14 cellular contexts compared by ENCODE assay signal in the genomic region with DNA sequence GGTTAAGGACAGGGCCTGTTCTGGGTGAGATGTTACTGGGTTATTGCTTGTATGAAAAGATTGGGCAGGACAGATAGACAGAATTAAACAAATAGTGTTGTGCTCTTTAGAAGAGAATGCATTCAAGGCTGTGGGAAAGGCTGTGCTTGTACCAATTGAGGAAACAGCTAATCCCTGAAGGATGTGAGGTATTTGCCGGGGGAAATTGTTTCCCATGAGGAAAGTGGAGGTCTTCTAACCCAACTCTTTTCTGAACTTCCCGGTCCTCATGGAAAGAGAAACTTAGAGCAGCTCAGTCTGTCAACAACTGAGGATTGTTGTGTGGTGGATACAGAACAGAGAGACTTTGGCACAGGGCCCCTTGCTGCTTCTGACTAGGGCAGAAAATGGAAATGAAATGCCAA. TPM values are rescaled to one million over a fixed set of nuclear protein-coding genes. Genes with fewer than 3 reads are reported as not detected.
DNase-seq lines count a peak whose midpoint lies in the region; ATAC-seq, FAIRE-seq and TF ChIP-seq lines count a peak whose summit lies in the region.
"Had no signal": no experiment of that assay in that cellular context is flagged by ENCODE, and none has a peak within 500 bp of the region (broad histone marks: within the 10 kb centered on the region; RNA-seq: fewer than 3 reads in every experiment).

No MANE protein-coding gene starts in this region.

- H3K36me3 ChIP-seq in gastrocnemius medialis = no peaks in the 10 kb centered on the region

- no peaks in the 10 kb centered on the region for H3K27me3 ChIP-seq in gastrocnemius medialis

- DNase-seq in EL (peak; percentile 57), left cardiac atrium (peak; percentile 37), gastrocnemius medialis (no peak), GM19239 (ENCODE audit: insufficient read length, low spot score) (no peak)
- DNase-seq in stimulated activated CD4-positive, alpha-beta T cell treated with anti-CD3 and anti-CD28 coated beads, Interleukin-4, amount 100 ng/mL, for 1 hour = no peak
- DNase-seq in stimulated activated CD4-positive, alpha-beta T cell treated with anti-CD3 and anti-CD28 coated beads, Interleukin-2, amount 100 ng/mL, for 24 hours = no peak
- DNase-seq in effector memory CD8-positive, alpha-beta T cell = no peak
- DNase-seq: activated effector memory CD4-positive, alpha-beta T cell treated with anti-CD3 and anti-CD28 coated beads, Interleukin-2, amount 50 U/mL, for 16 hours; effector CD8-positive, alpha-beta T cell; H7; NCI-H1436 treated with DMSO at 0.1 percent for 48 hours; stimulated activated CD8-positive, alpha-beta memory T cell treated with anti-CD3 and anti-CD28 coated beads, Interleukin-4, amount 100 ng/mL, for 48 hours; T-cell had no signal

- no peaks in the 10 kb centered on the region for H3K27me3 Mint-ChIP-seq in brain
- no peaks in the 10 kb centered on the region for H3K27me3 Mint-ChIP-seq in effector memory CD8-positive, alpha-beta T cell
- H3K27me3 Mint-ChIP-seq: T-cell had no signal

- in situ Hi-C loops in gastrocnemius medialis (cut with MboI; ENCODE audit: low sequenced_read_pairs in 4 of 4) = loop anchor here in 1 of 4 donors (10.0 kb wide), 1 partner anchor 46 kb away; no protein-coding TSS in a partner anchor

- no peak for TF ChIP-seq CTCF in brain (conservative IDR thresholded peaks at IDR 0.05)
- TF ChIP-seq CTCF in gastrocnemius medialis (IDR thresholded peaks at IDR 0.05 in 4 of 5, conservative IDR thresholded peaks at IDR 0.05 in 1 of 5) = no peak

- peak overlapping the region in 3 of 5 experiments; percentile 2 to 31 (median 12) for H3K4me3 Mint-ChIP-seq in brain
- H3K4me3 Mint-ChIP-seq in effector memory CD8-positive, alpha-beta T cell = no peak overlapping the region
- H3K4me3 Mint-ChIP-seq: T-cell had no signal

- H3K9me3 Mint-ChIP-seq in brain = no peaks in the 10 kb centered on the region
- H3K9me3 Mint-ChIP-seq in effector memory CD8-positive, alpha-beta T cell = no peaks in the 10 kb centered on the region
- H3K9me3 Mint-ChIP-seq: T-cell had no signal

- H3K9me3 ChIP-seq in gastrocnemius medialis = no peaks in the 10 kb centered on the region

- peaks cover 62% of the 10 kb centered on the region for H3K4me1 Mint-ChIP-seq in brain
- no peaks in the 10 kb centered on the region for H3K4me1 Mint-ChIP-seq in effector memory CD8-positive, alpha-beta T cell (ENCODE audit: low read depth in 2 of 2)
- H3K4me1 Mint-ChIP-seq: T-cell had no signal

- no peak overlapping the region for H3K4me3 ChIP-seq in gastrocnemius medialis

- FAIRE-seq in GM19239 (lab: Jason Lieb, UNC) = no peak

- peak overlapping the region; percentile 72 to 96 (median 78) for H3K27ac ChIP-seq in gastrocnemius medialis

- no peak for TF ChIP-seq POLR2A in gastrocnemius medialis (IDR thresholded peaks at IDR 0.05)

- H3K36me3 Mint-ChIP-seq in brain = peaks cover 50% of the 10 kb centered on the region
- no peaks in the 10 kb centered on the region for H3K36me3 Mint-ChIP-seq in effector memory CD8-positive, alpha-beta T cell (ENCODE audit: insufficient read depth)
- H3K36me3 Mint-ChIP-seq: T-cell had no signal

- peak overlapping the region in 4 of 5 experiments; percentile 3 to 55 (median 28) for H3K27ac Mint-ChIP-seq in brain
- H3K27ac Mint-ChIP-seq in effector memory CD8-positive, alpha-beta T cell = no peak overlapping the region
- H3K27ac Mint-ChIP-seq: T-cell had no signal

- H3K4me1 ChIP-seq in gastrocnemius medialis = peaks cover 48 to 49% of the 10 kb centered on the region in 2 donors

- intact Hi-C loops in left cardiac atrium (cut with DNase I) (no loop called here), gastrocnemius medialis (cut with DNase I; ENCODE audit: low total_unique reads) (no loop called here)

- ATAC-seq in left cardiac atrium (peak; percentile 35 to 85), gastrocnemius medialis (peak; percentile 16 to 35)
- no peak for ATAC-seq in effector memory CD8-positive, alpha-beta T cell (replicated peaks)
- ATAC-seq: T-cell had no signal

RNA-seq across cellular contexts. Expression of a gene that starts 9.5 kb away (rescaled TPM):
- 55.5 TPM for polyA plus RNA-seq in brain (ENCODE audit: insufficient read depth, low read depth, low replicate concordance)
- total RNA-seq in left cardiac atrium (1 to 10 TPM; 3.6 to 5.2 TPM), gastrocnemius medialis (10 to 100 TPM in 3 of 4 donors, 1 to 10 TPM in 1; 5.4 to 54.1 (median 14.1) TPM)

RNA-seq across cellular contexts. Expression of a gene that starts 57.6 kb away (rescaled TPM):
- 15.2 TPM for polyA plus RNA-seq in brain (ENCODE audit: insufficient read depth, low read depth, low replicate concordance)
- total RNA-seq in left cardiac atrium = 10 to 100 TPM; 12.6 to 15.4 TPM
- total RNA-seq in gastrocnemius medialis = 10 to 100 TPM; 21.4 to 48.0 (median 35.2) TPM

Comparison
In these comparisons a context has a peak if more than half of its experiments do, and no peak if none do; other contexts are left out.
1. DNase-seq: peak in EL (single experiment) and left cardiac atrium (single experiment); none in gastrocnemius medialis (0 of 2), GM19239 (single experiment), stimulated activated CD4-positive, alpha-beta T cell treated with anti-CD3 and anti-CD28 coated beads, Interleukin-4, amount 100 ng/mL, for 1 hour (single experiment), stimulated activated CD4-positive, alpha-beta T cell treated with anti-CD3 and anti-CD28 coated beads, Interleukin-2, amount 100 ng/mL, for 24 hours (0 of 2) and effector memory CD8-positive, alpha-beta T cell (0 of 3).
2. H3K27ac Mint-ChIP-seq: peak in brain (4 of 5); none in effector memory CD8-positive, alpha-beta T cell (0 of 2).
3. H3K4me3 Mint-ChIP-seq: peak in brain (3 of 5); none in effector memory CD8-positive, alpha-beta T cell (0 of 2).